In genomic region chr17:1001640-1002411, GRCh38 we compare ENCODE assay signal across 11 cellular contexts. TPM values are rescaled to one million over a fixed set of nuclear protein-coding genes. Genes with fewer than 3 reads are reported as not detected.
DNase-seq lines count a peak whose midpoint lies in the region; ATAC-seq and TF ChIP-seq lines count a peak whose summit lies in the region.
"Had no signal": no experiment of that assay in that cellular context is flagged by ENCODE, and none has a peak within 500 bp of the region (broad histone marks: within the 10 kb centered on the region; RNA-seq: fewer than 3 reads in every experiment).

No MANE protein-coding gene starts in this region.

- H3K36me3 Mint-ChIP-seq in T-helper 17 cell (ENCODE audit: low read depth) (peaks cover 3% of the 10 kb centered on the region), progenitor cell of endocrine pancreas (ENCODE audit: insufficient read depth) (peaks cover 11% of the 10 kb centered on the region)

- TF ChIP-seq CTCF in fibroblast of villous mesenchyme (IDR thresholded peaks at IDR 0.05; ENCODE audit: insufficient read depth, low read depth, low read length) (no peak), progenitor cell of endocrine pancreas (IDR thresholded peaks at IDR 0.05; ENCODE audit: unreplicated experiment) (no peak)

- ATAC-seq in T-helper 17 cell = no peak
- no peak for ATAC-seq in HG03135 (IDR thresholded peaks at IDR 0.05; ENCODE audit: unreplicated experiment)

- no peaks in the 10 kb centered on the region for H3K9me3 ChIP-seq in T-helper 17 cell (ENCODE audit: control insufficient read depth, low read length, poor library complexity, severe bottlenecking)

- H3K27me3 Mint-ChIP-seq in T-helper 17 cell = no peaks in the 10 kb centered on the region
- no peaks in the 10 kb centered on the region for H3K27me3 Mint-ChIP-seq in progenitor cell of endocrine pancreas

- DNase-seq in ELR (ENCODE audit: low read depth) = peak; percentile 69
- DNase-seq in T-helper 17 cell = no peak
- DNase-seq in fibroblast of villous mesenchyme (ENCODE audit: low read depth) = peak; percentile 75
- DNase-seq in progenitor cell of endocrine pancreas (ENCODE audit: low spot score, unreplicated experiment) = no peak
- no peak for DNase-seq in superior temporal gyrus (ENCODE audit: extremely low spot score)
- no peak for DNase-seq in NCI-H2196 (lab: John Stamatoyannopoulos, UW; ENCODE audit: unreplicated experiment)
- no peak for DNase-seq in LoVo (ENCODE audit: low spot score)
- DNase-seq: activated CD4-positive, alpha-beta T cell treated with anti-CD3 and anti-CD28 coated beads for 1 hour; effector CD4-positive, alpha-beta T cell; NCI-H446 treated with DMSO at 0.1 percent for 48 hours had no signal

- no peak overlapping the region for H3K4me3 ChIP-seq in fibroblast of villous mesenchyme (ENCODE audit: low read depth, low read length)

- peaks cover 22% of the 10 kb centered on the region for H3K4me1 Mint-ChIP-seq in T-helper 17 cell
- peaks cover 11% of the 10 kb centered on the region for H3K4me1 Mint-ChIP-seq in progenitor cell of endocrine pancreas (ENCODE audit: low read depth)

- H3K27ac Mint-ChIP-seq in T-helper 17 cell (no peak overlapping the region), progenitor cell of endocrine pancreas (peak overlapping the region; percentile 59)

- peak overlapping the region; percentile 62 for H3K4me3 Mint-ChIP-seq in T-helper 17 cell
- H3K4me3 Mint-ChIP-seq in progenitor cell of endocrine pancreas (ENCODE audit: low read depth) = no peak overlapping the region

- H3K9me3 Mint-ChIP-seq in progenitor cell of endocrine pancreas (ENCODE audit: low read depth) = no peaks in the 10 kb centered on the region

RNA-seq across cellular contexts. Expression of gene TIMM22, which starts 4.9 kb away (rescaled TPM):
- total RNA-seq in T-helper 17 cell (1 to 10 TPM; 7.4 to 8.3 TPM), fibroblast of villous mesenchyme (16.8 and 20.3 TPM in 2 replicates), progenitor cell of endocrine pancreas (14.1 and 14.3 TPM in 2 replicates)

RNA-seq across cellular contexts. Expression of gene NXN, which starts 22.2 kb away (rescaled TPM):
- total RNA-seq in T-helper 17 cell (1 to 10 TPM; 3.3 to 4.4 TPM), fibroblast of villous mesenchyme (91.5 and 124 TPM in 2 replicates), progenitor cell of endocrine pancreas (53.1 and 56.0 TPM in 2 replicates)

Comparison
In these comparisons a context has a peak if more than half of its experiments do, and no peak if none do; other contexts are left out.
1. DNase-seq: peak in ELR (single experiment) and fibroblast of villous mesenchyme (single experiment); none in T-helper 17 cell (0 of 3), progenitor cell of endocrine pancreas (single experiment), superior temporal gyrus (single experiment), NCI-H2196 (single experiment) and LoVo (single experiment).
2. RNA of gene NXN, which starts 22.2 kb away (total RNA-seq): 91.5 to 124 TPM in fibroblast of villous mesenchyme and 53.1 to 56.0 TPM in progenitor cell of endocrine pancreas; 3.3 to 4.4 TPM in T-helper 17 cell; every median in the first group is over 10 times any median in the second.